Comparison of ENCODE assay signal across 15 cellular contexts in the genomic region with DNA sequence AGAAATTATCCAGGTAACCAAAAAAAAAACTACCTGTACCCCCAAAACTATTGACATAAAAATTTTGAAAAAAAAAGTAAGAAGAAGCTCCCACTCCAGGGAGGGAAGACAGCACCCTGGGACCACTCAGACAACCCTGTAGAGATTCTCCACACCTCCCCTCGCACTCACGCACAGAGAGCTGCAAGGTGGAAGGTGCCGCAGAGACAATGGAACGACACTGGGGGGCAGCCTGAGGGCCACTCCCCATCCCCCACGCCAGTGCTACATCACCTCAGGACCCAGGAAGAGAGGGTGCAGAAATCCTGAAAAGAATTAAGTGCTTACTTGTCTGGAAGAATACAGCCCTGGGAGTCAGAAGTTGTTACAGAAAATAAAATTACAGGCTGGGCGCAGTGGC. TPM values are rescaled to one million over a fixed set of nuclear protein-coding genes. Genes with fewer than 3 reads are reported as not detected.
DNase-seq lines count a peak whose midpoint lies in the region; ATAC-seq and TF ChIP-seq lines count a peak whose summit lies in the region.
"Had no signal": no experiment of that assay in that cellular context is flagged by ENCODE, and none has a peak within 500 bp of the region (broad histone marks: within the 10 kb centered on the region; RNA-seq: fewer than 3 reads in every experiment).

No MANE protein-coding gene starts in this region.

- H3K27ac ChIP-seq in DOHH2 (ENCODE audit: low read depth, low read length) (peak overlapping the region; percentile 24), Karpas-422 (ENCODE audit: low read length) (no peak overlapping the region), WERI-Rb-1 (no peak overlapping the region)
- H3K27ac ChIP-seq: HL-60 had no signal

- H3K4me1 ChIP-seq in DOHH2 (ENCODE audit: control insufficient read depth, low read length) (peaks cover 79% of the 10 kb centered on the region), Karpas-422 (ENCODE audit: low read length) (peaks cover 45% of the 10 kb centered on the region), Caco-2 (no peaks in the 10 kb centered on the region)

- intact Hi-C loops in Caco-2 (cut with micrococcal nuclease; ENCODE audit: unreplicated experiment) = no loop called here

- peak overlapping the region; percentile 48 for H3K4me2 ChIP-seq in DOHH2 (ENCODE audit: low read length)
- H3K4me2 ChIP-seq in Karpas-422 (ENCODE audit: low read depth, low read length, poor library complexity, severe bottlenecking) = peak overlapping the region; percentile 23

- no peaks in the 10 kb centered on the region for H3K36me3 ChIP-seq in DOHH2 (ENCODE audit: control insufficient read depth, low read length)
- no peaks in the 10 kb centered on the region for H3K36me3 ChIP-seq in Karpas-422 (ENCODE audit: insufficient read depth, low read length)
- no peaks in the 10 kb centered on the region for H3K36me3 ChIP-seq in WERI-Rb-1
- H3K36me3 ChIP-seq in Caco-2 (ENCODE audit: control insufficient read depth, insufficient read depth, low read length) = no peaks in the 10 kb centered on the region

- H3K27me3 ChIP-seq in DOHH2 (ENCODE audit: control insufficient read depth, low read length) (no peaks in the 10 kb centered on the region), Karpas-422 (ENCODE audit: low read length) (no peaks in the 10 kb centered on the region), WERI-Rb-1 (ENCODE audit: insufficient read depth, low read depth, severe bottlenecking) (no peaks in the 10 kb centered on the region), Caco-2 (replicated peaks; ENCODE audit: control insufficient read depth, insufficient read depth, low read length) (no peaks in the 10 kb centered on the region)

- no peak overlapping the region for H3K27ac Mint-ChIP-seq in Caco-2 (ENCODE audit: unreplicated experiment)
- no peak overlapping the region for H3K27ac Mint-ChIP-seq in glutamatergic neuron (ENCODE audit: unreplicated experiment)
- H3K27ac Mint-ChIP-seq: CD14-positive monocyte; CD8-positive, alpha-beta T cell had no signal

- no peaks in the 10 kb centered on the region for H4K20me1 ChIP-seq in DOHH2 (ENCODE audit: control insufficient read depth, insufficient read depth, low read depth, low read length)
- no peaks in the 10 kb centered on the region for H4K20me1 ChIP-seq in Karpas-422 (ENCODE audit: insufficient read depth, low read depth, low read length)

- peaks cover 2% of the 10 kb centered on the region for H3K27me3 Mint-ChIP-seq in Caco-2 (ENCODE audit: insufficient read depth, unreplicated experiment)
- H3K27me3 Mint-ChIP-seq in glutamatergic neuron (ENCODE audit: unreplicated experiment) = peaks cover 7% of the 10 kb centered on the region
- H3K27me3 Mint-ChIP-seq: B cell had no signal

- H3K9me3 ChIP-seq in DOHH2 (ENCODE audit: control insufficient read depth, insufficient read depth, low read length) = no peaks in the 10 kb centered on the region
- H3K9me3 ChIP-seq in Karpas-422 (ENCODE audit: low read length) = no peaks in the 10 kb centered on the region
- no peaks in the 10 kb centered on the region for H3K9me3 ChIP-seq in WERI-Rb-1 (ENCODE audit: severe bottlenecking)
- H3K9me3 ChIP-seq in Caco-2 = 0 out of 2 replicates have a peak, but pooled peaks cover 4% of the 10 kb centered on the region

- DNase-seq in Karpas-422 (no peak), WERI-Rb-1 (no peak), Caco-2 (no peak), GM03348 (ENCODE audit: low spot score) (no peak), glutamatergic neuron (no peak)
- DNase-seq: CD8-positive, alpha-beta T cell; COR-L47; DND-41; GF-D8 had no signal

- 0 out of 2 replicates have a peak, but pooled peaks cover 4% of the 10 kb centered on the region for H3F3A ChIP-seq in DOHH2 (ENCODE audit: control insufficient read depth, insufficient read depth)

- H3K9ac ChIP-seq in Karpas-422 (ENCODE audit: low read length) = no peak overlapping the region

- H3K4me3 ChIP-seq in DOHH2 (ENCODE audit: low read length) (peak overlapping the region; percentile 26), Karpas-422 (ENCODE audit: low read length) (no peak overlapping the region), WERI-Rb-1 (ENCODE audit: low read depth, low read length) (no peak overlapping the region), Caco-2 (ENCODE audit: low read depth, low read length) (no peak overlapping the region)
- H3K4me3 ChIP-seq: K562 had no signal

- CTCF ChIA-PET in Caco-2 (lab: Charles Lee) = no interaction called here

- H3K4me1 Mint-ChIP-seq in Caco-2 (ENCODE audit: low read depth, unreplicated experiment) (no peaks in the 10 kb centered on the region), glutamatergic neuron (ENCODE audit: low read depth, unreplicated experiment) (peaks cover 5% of the 10 kb centered on the region)

- no TSS peak for BruUV-seq in Caco-2 (replicated peaks; lab: Mats Ljungman, UMichigan)

- H3K4me3 Mint-ChIP-seq in Caco-2 (ENCODE audit: unreplicated experiment) (no peak overlapping the region), glutamatergic neuron (ENCODE audit: unreplicated experiment) (no peak overlapping the region)
- H3K4me3 Mint-ChIP-seq: CD14-positive monocyte; CD8-positive, alpha-beta T cell had no signal

- H3K9me3 Mint-ChIP-seq in Caco-2 (ENCODE audit: unreplicated experiment) = no peaks in the 10 kb centered on the region
- peaks cover 2% of the 10 kb centered on the region for H3K9me3 Mint-ChIP-seq in glutamatergic neuron (ENCODE audit: unreplicated experiment)
- H3K9me3 Mint-ChIP-seq: CD8-positive, alpha-beta T cell had no signal

- ATAC-seq in HG02623 (IDR thresholded peaks at IDR 0.05; ENCODE audit: unreplicated experiment) = no peak
- ATAC-seq: CD8-positive, alpha-beta T cell; K562 had no signal

- TF ChIP-seq CTCF in DOHH2 (IDR thresholded peaks at IDR 0.05; ENCODE audit: low read depth, low read length, poor library complexity, severe bottlenecking) (peak; percentile 34), WERI-Rb-1 (IDR thresholded peaks at IDR 0.05; ENCODE audit: low read depth, low read length) (peak; percentile 43), Caco-2 (IDR thresholded peaks at IDR 0.05; ENCODE audit: insufficient read depth in 1 of 2, low read depth in 1 of 2, low read length in 1 of 2, severe bottlenecking in 1 of 2, unreplicated experiment in 1 of 2) (no peak), glutamatergic neuron (IDR thresholded peaks at IDR 0.05; ENCODE audit: partially characterized antibody, unreplicated experiment) (no peak)

- peaks cover 6% of the 10 kb centered on the region for H3K79me2 ChIP-seq in DOHH2 (ENCODE audit: control insufficient read depth, low read length)
- no peaks in the 10 kb centered on the region for H3K79me2 ChIP-seq in Karpas-422 (ENCODE audit: low read length)

- H3K9me2 ChIP-seq in DOHH2 (replicated peaks; ENCODE audit: control insufficient read depth, low read length) (no peaks in the 10 kb centered on the region), Karpas-422 (replicated peaks; ENCODE audit: insufficient read depth, low read length) (no peaks in the 10 kb centered on the region)

- H3K36me3 Mint-ChIP-seq in Caco-2 (ENCODE audit: insufficient read depth, unreplicated experiment) (peaks cover 11% of the 10 kb centered on the region), glutamatergic neuron (ENCODE audit: unreplicated experiment) (no peaks in the 10 kb centered on the region)
- H3K36me3 Mint-ChIP-seq: CD14-positive monocyte; CD8-positive, alpha-beta T cell had no signal

- POLR2A ChIA-PET in Caco-2 (lab: Charles Lee) = interaction anchor here (0.7 kb wide), 1 partner anchor 509 kb away, joined by 5 read pairs; no protein-coding TSS in a partner anchor

- H2AFZ ChIP-seq in Karpas-422 (ENCODE audit: low read length) = no peak overlapping the region

RNA-seq across cellular contexts. Expression of gene CD79B, which starts 5.2 kb away (rescaled TPM):
- total RNA-seq in Karpas-422 (2014; rRNA removed; shearing (Covaris generic); ENCODE audit: low replicate concordance) = 545 and 1,164 TPM in 2 replicates
- not detected in 2 replicates for total RNA-seq in Caco-2 (2022)
- total RNA-seq in glutamatergic neuron (ENCODE audit: unreplicated experiment) = not detected

RNA-seq across cellular contexts. Expression of gene GH1, which starts 18.7 kb away (rescaled TPM):
- total RNA-seq in Karpas-422 (2014; rRNA removed; shearing (Covaris generic); ENCODE audit: low replicate concordance) = not detected in 2 replicates
- total RNA-seq in Caco-2 (2022) = not detected in 2 replicates
- total RNA-seq in glutamatergic neuron (ENCODE audit: unreplicated experiment) = not detected
- total RNA-seq: CD8-positive, alpha-beta T cell; K562 had no signal

RNA-seq across cellular contexts. Expression of gene CSHL1, which starts 26.3 kb away (rescaled TPM):
- not detected in 2 replicates for total RNA-seq in Karpas-422 (2014; rRNA removed; shearing (Covaris generic); ENCODE audit: low replicate concordance)
- total RNA-seq in Caco-2 (2022) (not detected in 2 replicates), glutamatergic neuron (ENCODE audit: unreplicated experiment) (not detected)
- total RNA-seq: B cell; CD8-positive, alpha-beta T cell; K562 had no signal

RNA-seq across cellular contexts. Expression of gene SCN4A, which starts 35.4 kb away (rescaled TPM):
- under 0.01 and 0.07 TPM in 2 replicates for total RNA-seq in Karpas-422 (2014; rRNA removed; shearing (Covaris generic); ENCODE audit: low replicate concordance)
- total RNA-seq in Caco-2 (2022) = not detected in 2 replicates
- total RNA-seq in glutamatergic neuron (ENCODE audit: unreplicated experiment) = 7.9 TPM

RNA-seq across cellular contexts. Expression of gene CSH1, which starts 40.9 kb away (rescaled TPM):
- not detected in 2 replicates for total RNA-seq in Karpas-422 (2014; rRNA removed; shearing (Covaris generic); ENCODE audit: low replicate concordance)
- not detected in 2 replicates for total RNA-seq in Caco-2 (2022)
- total RNA-seq in glutamatergic neuron (ENCODE audit: unreplicated experiment) = not detected
- total RNA-seq: B cell; CD8-positive, alpha-beta T cell; K562 had no signal

Comparison
In these comparisons a context has a peak if more than half of its experiments do, and no peak if none do; other contexts are left out.
1. CTCF ChIP-seq: peak in DOHH2 (single experiment) and WERI-Rb-1 (single experiment); none in Caco-2 (0 of 2) and glutamatergic neuron (single experiment).
2. RNA of gene CD79B, which starts 5.2 kb away (total RNA-seq): 545 to 1,164 TPM in Karpas-422; not detected in glutamatergic neuron (single experiment) and not detected in Caco-2; every median in the first group is over 100 times any median in the second.